ENCODE assay signal across 33 cellular contexts in the genomic region with DNA sequence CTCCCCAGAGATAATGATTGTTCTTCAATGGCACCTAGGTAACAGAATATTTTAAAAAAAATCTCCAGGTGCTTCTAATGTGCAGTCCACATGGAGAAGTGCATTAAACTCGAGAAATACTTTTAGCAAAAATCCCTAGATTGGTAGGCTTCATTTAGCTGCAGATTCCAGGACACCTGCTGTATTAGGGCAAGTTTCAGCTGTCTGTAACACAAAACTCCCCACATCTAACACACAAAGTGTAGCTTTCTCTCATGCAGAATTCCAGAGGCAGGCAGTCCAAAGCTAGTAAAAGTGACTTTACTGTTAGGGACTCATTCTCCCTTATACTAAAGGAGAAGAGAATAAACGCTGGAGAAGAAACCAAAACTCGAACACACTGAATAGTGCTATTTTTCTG.
"Had no signal": no experiment of that assay in that cellular context is flagged by ENCODE, and none has a peak within 500 bp of the region (broad histone marks: within the 10 kb centered on the region; RNA-seq: fewer than 3 reads in every experiment).

No MANE protein-coding gene starts in this region.

- H3K9me3 ChIP-seq: ascending aorta, colonic mucosa, SJSA1 had no signal

- H3K4me3 ChIP-seq: ascending aorta, cardiac muscle cell, colonic mucosa, SJSA1 had no signal

- H3K27me3 ChIP-seq: ascending aorta, cardiac muscle cell, colonic mucosa, SJSA1 had no signal

- ATAC-seq: activated CD8-positive, alpha-beta memory T cell treated with anti-CD3 and anti-CD28 coated beads, Interleukin-2, amount 10 ng/mL, durations not matched to agents 7 days and 5 days; activated T-helper 17 cell treated with anti-CD3 and anti-CD28 coated beads, Interleukin-2, amount 50 U/mL, for 72 hours; Panc1 had no signal

- H3K27ac ChIP-seq: ascending aorta, cardiac muscle cell, colonic mucosa, SJSA1, WERI-Rb-1 had no signal

- H3K4me3 Mint-ChIP-seq: activated CD4-positive, alpha-beta memory T cell treated with anti-CD3 and anti-CD28 coated beads, Interleukin-2, amount 10 ng/mL, durations not matched to agents 7 days and 5 days; activated CD8-positive, alpha-beta memory T cell treated with anti-CD3 and anti-CD28 coated beads, Interleukin-2, amount 10 ng/mL, durations not matched to agents 7 days and 5 days; activated naive CD8-positive, alpha-beta T cell treated with anti-CD3 and anti-CD28 coated beads for 36 hours; activated T-helper 17 cell treated with anti-CD3 and anti-CD28 coated beads, Interleukin-2, amount 50 U/mL, for 72 hours; central memory CD8-positive, alpha-beta T cell had no signal

- H3K27me3 Mint-ChIP-seq: activated CD4-positive, alpha-beta memory T cell treated with anti-CD3 and anti-CD28 coated beads, Interleukin-2, amount 10 ng/mL, durations not matched to agents 7 days and 5 days; activated CD8-positive, alpha-beta memory T cell treated with anti-CD3 and anti-CD28 coated beads, Interleukin-2, amount 10 ng/mL, durations not matched to agents 7 days and 5 days; activated naive CD8-positive, alpha-beta T cell treated with anti-CD3 and anti-CD28 coated beads for 36 hours; activated T-helper 17 cell treated with anti-CD3 and anti-CD28 coated beads, Interleukin-2, amount 50 U/mL, for 72 hours; central memory CD8-positive, alpha-beta T cell had no signal

- H3K4me1 Mint-ChIP-seq: activated CD4-positive, alpha-beta memory T cell treated with anti-CD3 and anti-CD28 coated beads, Interleukin-2, amount 10 ng/mL, durations not matched to agents 7 days and 5 days; activated CD8-positive, alpha-beta memory T cell treated with anti-CD3 and anti-CD28 coated beads, Interleukin-2, amount 10 ng/mL, durations not matched to agents 7 days and 5 days; activated naive CD8-positive, alpha-beta T cell treated with anti-CD3 and anti-CD28 coated beads for 36 hours; activated T-helper 17 cell treated with anti-CD3 and anti-CD28 coated beads, Interleukin-2, amount 50 U/mL, for 72 hours; central memory CD8-positive, alpha-beta T cell had no signal

- H3K36me3 ChIP-seq: ascending aorta, cardiac muscle cell, colonic mucosa, SJSA1, WERI-Rb-1 had no signal

- H3K36me3 Mint-ChIP-seq: activated CD8-positive, alpha-beta memory T cell treated with anti-CD3 and anti-CD28 coated beads, Interleukin-2, amount 10 ng/mL, durations not matched to agents 7 days and 5 days; activated naive CD8-positive, alpha-beta T cell treated with anti-CD3 and anti-CD28 coated beads for 36 hours had no signal

- H3K9me3 Mint-ChIP-seq: activated CD4-positive, alpha-beta memory T cell treated with anti-CD3 and anti-CD28 coated beads, Interleukin-2, amount 10 ng/mL, durations not matched to agents 7 days and 5 days; activated naive CD8-positive, alpha-beta T cell treated with anti-CD3 and anti-CD28 coated beads for 36 hours; activated T-helper 17 cell treated with anti-CD3 and anti-CD28 coated beads, Interleukin-2, amount 50 U/mL, for 72 hours; central memory CD8-positive, alpha-beta T cell had no signal

- DNase-seq: activated CD4-positive, alpha-beta memory T cell treated with anti-CD3 and anti-CD28 coated beads, Interleukin-2, amount 10 ng/mL, durations not matched to agents 7 days and 5 days; activated CD4-positive, alpha-beta T cell treated with anti-CD3 and anti-CD28 coated beads for 1 hour; activated CD4-positive, alpha-beta T cell treated with anti-CD3 and anti-CD28 coated beads for 48 hours; activated CD4-positive, CD25-positive, alpha-beta regulatory T cell; activated CD8-positive, alpha-beta memory T cell treated with anti-CD3 and anti-CD28 coated beads for 24 hours; activated CD8-positive, alpha-beta memory T cell treated with anti-CD3 and anti-CD28 coated beads, Interleukin-2, amount 10 ng/mL, durations not matched to agents 7 days and 5 days; activated CD8-positive, alpha-beta memory T cell treated with anti-CD3 and anti-CD28 coated beads, Interleukin-2, amount 50 U/mL, for 48 hours; activated effector memory CD4-positive, alpha-beta T cell treated with anti-CD3 and anti-CD28 coated beads, Interleukin-2, amount 50 U/mL, for 16 hours; activated naive CD4-positive, alpha-beta T cell; activated naive CD4-positive, alpha-beta T cell treated with anti-CD3 and anti-CD28 coated beads, Interleukin-2, amount 50 U/mL, for 16 hours; activated naive CD8-positive, alpha-beta T cell treated with anti-CD3 and anti-CD28 coated beads for 36 hours; activated T-cell treated with anti-CD3 and anti-CD28 coated beads, Interleukin-2, amount 50 U/mL, for 48 hours; amygdala; colonic mucosa; KG1; NCI-H1105; NCI-H1417 treated with DMSO at 0.1 percent for 48 hours; NCI-H1694; NCI-H1930; NCI-H2081 treated with DMSO at 0.1 percent for 48 hours; NCI-H226; NCI-H446 treated with DMSO at 0.1 percent for 48 hours; NCI-H524; NK-92 treated with Interleukin-12 subunit alpha and Interleukin-12 subunit beta, amount 100 ng/mL, for 24 hours; SHP77; T1000; WERI-Rb-1 had no signal

- H3K4me1 ChIP-seq: ascending aorta, colonic mucosa, SJSA1 had no signal

- H3K27ac Mint-ChIP-seq: activated CD4-positive, alpha-beta memory T cell treated with anti-CD3 and anti-CD28 coated beads, Interleukin-2, amount 10 ng/mL, durations not matched to agents 7 days and 5 days; activated CD8-positive, alpha-beta memory T cell treated with anti-CD3 and anti-CD28 coated beads, Interleukin-2, amount 10 ng/mL, durations not matched to agents 7 days and 5 days; activated naive CD8-positive, alpha-beta T cell treated with anti-CD3 and anti-CD28 coated beads for 36 hours; activated T-helper 17 cell treated with anti-CD3 and anti-CD28 coated beads, Interleukin-2, amount 50 U/mL, for 72 hours had no signal
